9 cellular contexts compared by ENCODE assay signal in the genomic region with DNA sequence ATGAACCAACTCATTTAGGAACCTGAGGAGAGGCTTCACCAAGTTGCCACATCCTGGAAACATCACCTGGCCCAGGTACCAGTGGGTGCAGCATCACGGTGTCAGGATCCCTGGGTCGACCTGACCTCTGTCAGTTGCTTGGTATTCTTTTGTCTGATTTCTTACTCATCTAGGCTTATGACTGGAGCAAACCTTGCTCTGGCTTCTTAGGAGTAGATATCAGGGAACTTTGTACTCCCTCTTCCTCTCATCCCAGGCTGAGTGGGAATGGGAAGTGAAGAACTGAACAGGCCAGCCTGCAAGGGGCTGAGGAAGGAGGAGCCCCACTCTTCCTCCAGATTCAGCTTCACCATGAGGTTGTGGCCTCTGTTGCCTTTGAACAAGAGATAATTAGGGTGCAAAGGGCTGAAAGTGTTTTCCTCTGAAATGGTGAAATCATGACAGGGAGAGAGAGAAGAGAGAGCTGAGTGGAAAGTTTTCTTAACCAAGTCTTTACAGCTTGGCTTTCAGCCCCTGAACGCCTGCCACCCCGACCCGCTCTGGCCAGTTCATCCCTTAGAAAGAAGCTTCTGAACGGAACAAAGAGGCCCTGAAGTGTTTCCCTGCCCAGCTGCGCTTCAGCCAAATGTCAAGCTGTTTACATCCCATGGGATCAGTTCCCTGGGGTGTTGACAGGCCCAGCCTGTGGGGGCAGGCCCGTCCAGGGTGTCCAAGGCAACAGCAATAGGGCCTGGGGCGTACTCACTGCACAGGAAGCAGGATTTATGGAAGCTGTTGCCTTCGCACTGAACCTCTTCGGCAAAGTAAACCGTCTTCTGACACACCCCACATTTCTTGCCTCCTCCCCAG. TPM values are rescaled to one million over a fixed set of nuclear protein-coding genes. Genes with fewer than 3 reads are reported as not detected.
A peak's percentile ranks its signal among the peaks of the same experiment; 100 is the strongest.
DNase-seq lines count a peak whose midpoint lies in the region; ATAC-seq, FAIRE-seq and TF ChIP-seq lines count a peak whose summit lies in the region.
"Had no signal": no experiment of that assay in that cellular context is flagged by ENCODE, and none has a peak within 500 bp of the region (broad histone marks: within the 10 kb centered on the region; RNA-seq: fewer than 3 reads in every experiment).

No MANE protein-coding gene starts in this region.

- peak; percentile 57 to 61 for ATAC-seq in gastrocnemius medialis

- H3K27me3 ChIP-seq in gastrocnemius medialis, result no peaks in the 10 kb centered on the region

- peak; percentile 64 for FAIRE-seq in HTR-8/SVneo (lab: Jason Lieb, UNC)

- peak overlapping the region; percentile 54 to 98 (median 79) for H3K27ac Mint-ChIP-seq in brain
- H3K27ac Mint-ChIP-seq: stimulated activated naive CD8-positive, alpha-beta T cell treated with anti-CD3 and anti-CD28 coated beads, Interleukin-15, Interleukin-2, amounts not matched to agents 100 ng/mL and 50 ng/mL, for 24 hours had no signal

- no peak for DNase-seq in HTR-8/SVneo (ENCODE audit: insufficient read length, low spot score)
- peak; percentile 81 for DNase-seq in inferior parietal cortex (ENCODE audit: extremely low spot score)
- peak; percentile 38 to 57 for DNase-seq in gastrocnemius medialis
- no peak for DNase-seq in stimulated activated naive CD4-positive, alpha-beta T cell treated with Interleukin-2 at 50 U/mL for 16 hours (lab: John Stamatoyannopoulos, UW)
- DNase-seq in activated naive CD4-positive, alpha-beta T cell treated with anti-CD3 and anti-CD28 coated beads, Interleukin-2, amount 50 U/mL, for 16 hours, result no peak
- DNase-seq in ACHN, result no peak
- DNase-seq in NCI-H2227 treated with DMSO at 0.1 percent for 48 hours (lab: John Stamatoyannopoulos, UW), result no peak

- peaks cover 6% of the 10 kb centered on the region for H3K36me3 Mint-ChIP-seq in brain

- H3K9me3 ChIP-seq in gastrocnemius medialis, result no peaks in the 10 kb centered on the region

- no peaks in the 10 kb centered on the region for H3K36me3 ChIP-seq in gastrocnemius medialis

- peaks cover 7% of the 10 kb centered on the region for H3K27me3 Mint-ChIP-seq in brain
- H3K27me3 Mint-ChIP-seq: stimulated activated naive CD8-positive, alpha-beta T cell treated with anti-CD3 and anti-CD28 coated beads, Interleukin-15, Interleukin-2, amounts not matched to agents 100 ng/mL and 50 ng/mL, for 24 hours had no signal

- H3K9me3 Mint-ChIP-seq in brain, result peaks cover 0 to 6% (median 1%) of the 10 kb centered on the region in 5 experiments
- H3K9me3 Mint-ChIP-seq: stimulated activated naive CD8-positive, alpha-beta T cell treated with anti-CD3 and anti-CD28 coated beads, Interleukin-15, Interleukin-2, amounts not matched to agents 100 ng/mL and 50 ng/mL, for 24 hours had no signal

- peaks cover 49 to 59% of the 10 kb centered on the region in 2 donors for H3K4me1 ChIP-seq in gastrocnemius medialis

- TF ChIP-seq POLR2A in gastrocnemius medialis (IDR thresholded peaks at IDR 0.05), result no peak

- peak overlapping the region in 2 of 5 experiments; percentile 26 to 60 for H3K4me3 Mint-ChIP-seq in brain
- H3K4me3 Mint-ChIP-seq: stimulated activated naive CD8-positive, alpha-beta T cell treated with anti-CD3 and anti-CD28 coated beads, Interleukin-15, Interleukin-2, amounts not matched to agents 100 ng/mL and 50 ng/mL, for 24 hours had no signal

- in situ Hi-C loops in gastrocnemius medialis (cut with MboI; ENCODE audit: low sequenced_read_pairs in 4 of 4) (no loop called here), ACHN (cut with HindIII; ENCODE audit: low pct_ligation_motif_present, low pct_unique_long_range_greater_than_20kb, low sequenced_read_pairs) (no loop called here)

- TF ChIP-seq CTCF in brain (conservative IDR thresholded peaks at IDR 0.05), result no peak
- no peak for TF ChIP-seq CTCF in gastrocnemius medialis (IDR thresholded peaks at IDR 0.05 in 4 of 5, conservative IDR thresholded peaks at IDR 0.05 in 1 of 5)

- peaks cover 41% of the 10 kb centered on the region for H3K4me1 Mint-ChIP-seq in brain

- intact Hi-C loops in gastrocnemius medialis (cut with DNase I; ENCODE audit: low total_unique reads), result no loop called here

- H3K27ac ChIP-seq in gastrocnemius medialis, result peak overlapping the region; percentile 53 to 77 (median 66)

- no peak overlapping the region for H3K4me3 ChIP-seq in gastrocnemius medialis

RNA-seq across cellular contexts. Expression of a gene that starts 11.3 kb away (rescaled TPM):
- 599 TPM for polyA plus RNA-seq in brain (ENCODE audit: insufficient read depth, low read depth, low replicate concordance)
- total RNA-seq in gastrocnemius medialis, result 10 to 100 TPM; 22.7 to 91.1 (median 68.9) TPM

RNA-seq across cellular contexts. Expression of a gene that starts 26.7 kb away (rescaled TPM):
- polyA plus RNA-seq in brain (ENCODE audit: insufficient read depth, low read depth, low replicate concordance), result 29.9 TPM
- 10 to 100 TPM in 3 of 4 donors, 1 to 10 TPM in 1; 7.4 to 91.8 (median 62.7) TPM for total RNA-seq in gastrocnemius medialis

RNA-seq across cellular contexts. Expression of a gene that starts 43.3 kb away (rescaled TPM):
- polyA plus RNA-seq in brain (ENCODE audit: insufficient read depth, low read depth, low replicate concordance), result 55.4 TPM
- 1 to 10 TPM; 4.2 to 9.1 (median 7.1) TPM for total RNA-seq in gastrocnemius medialis

Comparison
In these comparisons a context has a peak if more than half of its experiments do, and no peak if none do; other contexts are left out.
1. DNase-seq: peak in inferior parietal cortex (single experiment) and gastrocnemius medialis (2 of 2); none in HTR-8/SVneo (single experiment), stimulated activated naive CD4-positive, alpha-beta T cell treated with Interleukin-2 at 50 U/mL for 16 hours (single experiment), activated naive CD4-positive, alpha-beta T cell treated with anti-CD3 and anti-CD28 coated beads, Interleukin-2, amount 50 U/mL, for 16 hours (single experiment), ACHN (single experiment) and NCI-H2227 treated with DMSO at 0.1 percent for 48 hours (single experiment).